In genomic region chr3:50263443-50264388, GRCh38 we compare ENCODE assay signal across 10 cellular contexts. TPM values are rescaled to one million over a fixed set of nuclear protein-coding genes. Genes with fewer than 3 reads are reported as not detected.
A peak's percentile ranks its signal among the peaks of the same experiment; 100 is the strongest.
DNase-seq lines count a peak whose midpoint lies in the region; ATAC-seq and TF ChIP-seq lines count a peak whose summit lies in the region.
"Had no signal": no experiment of that assay in that cellular context is flagged by ENCODE, and none has a peak within 500 bp of the region (broad histone marks: within the 10 kb centered on the region; RNA-seq: fewer than 3 reads in every experiment).

No MANE protein-coding gene starts in this region.

- 55 to 64% methylated on average over 6 of the region's 6 CpGs for WGBS in upper lobe of left lung, 2 donors

- H3K4me1 ChIP-seq in duodenal mucosa (ENCODE audit: control insufficient read depth in 1 of 2, insufficient read depth in 2 of 2, low read length in 2 of 2) (peaks cover 56 to 57% of the 10 kb centered on the region in 2 donors), upper lobe of left lung (peaks cover 66 to 86% (median 79%) of the 10 kb centered on the region in 4 donors)

- peaks cover 0 to 2% of the 10 kb centered on the region in 2 donors for H3K36me3 Mint-ChIP-seq in activated T-cell treated with anti-CD3 and anti-CD28 coated beads, Interleukin-2, amount 50 U/mL, for 72 hours (ENCODE audit: insufficient read depth in 2 of 2)
- H3K36me3 Mint-ChIP-seq in activated T-cell treated with anti-CD3 and anti-CD28 coated beads, Interleukin-2, amount 50 U/mL, for 4 hours (ENCODE audit: insufficient read depth): no peaks in the 10 kb centered on the region

- H3K9me2 ChIP-seq in neural cell (ENCODE audit: insufficient read depth, low read length): no peaks in the 10 kb centered on the region

- H3K4me3 Mint-ChIP-seq in activated T-cell treated with anti-CD3 and anti-CD28 coated beads, Interleukin-2, amount 50 U/mL, for 72 hours: no peak overlapping the region
- H3K4me3 Mint-ChIP-seq in activated T-cell treated with anti-CD3 and anti-CD28 coated beads, Interleukin-2, amount 50 U/mL, for 4 hours: no peak overlapping the region
- H3K4me3 Mint-ChIP-seq: activated T-helper 1 cell treated with anti-CD3 and anti-CD28 coated beads, Interleukin-12 subunit alpha, Interleukin-12 subunit beta, Interleukin-2, Interleukin-4 antibody, amounts not matched to agents 30 ng/mL and 10 ng/mL and 1 ng/mL, durations not matched to agents 14 hours and 24 hours and 36 hours; memory B cell had no signal

- H3K36me3 ChIP-seq in duodenal mucosa (ENCODE audit: control insufficient read depth in 1 of 2, insufficient read depth in 2 of 2, low read length in 2 of 2): no peaks in the 10 kb centered on the region
- H3K36me3 ChIP-seq in neural cell (ENCODE audit: insufficient read depth, low read length): no peaks in the 10 kb centered on the region
- H3K36me3 ChIP-seq in upper lobe of left lung: peaks cover 0 to 8% (median 2%) of the 10 kb centered on the region in 4 donors

- H3K4me2 ChIP-seq in neural cell (ENCODE audit: low read length): no peak overlapping the region

- no peaks in the 10 kb centered on the region for H3K9me3 ChIP-seq in duodenal mucosa (ENCODE audit: control insufficient read depth in 1 of 2, low read length in 2 of 2)
- H3K9me3 ChIP-seq in neural cell (ENCODE audit: low read length): no peaks in the 10 kb centered on the region
- no peaks in the 10 kb centered on the region for H3K9me3 ChIP-seq in upper lobe of left lung

- H2AFZ ChIP-seq in neural cell (ENCODE audit: low read depth, low read length): no peak overlapping the region

- H3K27ac Mint-ChIP-seq in activated T-cell treated with anti-CD3 and anti-CD28 coated beads, Interleukin-2, amount 50 U/mL, for 72 hours: peak overlapping the region; percentile 77
- H3K27ac Mint-ChIP-seq: activated T-helper 1 cell treated with anti-CD3 and anti-CD28 coated beads, Interleukin-12 subunit alpha, Interleukin-12 subunit beta, Interleukin-2, Interleukin-4 antibody, amounts not matched to agents 30 ng/mL and 10 ng/mL and 1 ng/mL, durations not matched to agents 14 hours and 24 hours and 36 hours; memory B cell had no signal

- no peak for TF ChIP-seq POLR2A in upper lobe of left lung (IDR thresholded peaks at IDR 0.05)

- H4K20me1 ChIP-seq in neural cell (ENCODE audit: insufficient read depth): no peaks in the 10 kb centered on the region

- peaks cover 24% of the 10 kb centered on the region for H3K27me3 Mint-ChIP-seq in activated T-cell treated with anti-CD3 and anti-CD28 coated beads, Interleukin-2, amount 50 U/mL, for 72 hours (ENCODE audit: low read depth)
- peaks cover 4% of the 10 kb centered on the region for H3K27me3 Mint-ChIP-seq in activated T-cell treated with anti-CD3 and anti-CD28 coated beads, Interleukin-2, amount 50 U/mL, for 4 hours (ENCODE audit: low read depth)

- peaks cover 11% of the 10 kb centered on the region for H3K4me1 Mint-ChIP-seq in activated T-cell treated with anti-CD3 and anti-CD28 coated beads, Interleukin-2, amount 50 U/mL, for 72 hours (ENCODE audit: low read depth)
- H3K4me1 Mint-ChIP-seq in activated T-cell treated with anti-CD3 and anti-CD28 coated beads, Interleukin-2, amount 50 U/mL, for 4 hours (ENCODE audit: low read depth): peaks cover 5% of the 10 kb centered on the region

- H3K4me3 ChIP-seq in duodenal mucosa (ENCODE audit: low read depth in 1 of 2, low read length in 2 of 2): no peak overlapping the region
- no peak overlapping the region for H3K4me3 ChIP-seq in neural cell (ENCODE audit: low read length)
- H3K4me3 ChIP-seq in upper lobe of left lung: no peak overlapping the region

- TF ChIP-seq CTCF in neural cell (IDR thresholded peaks at IDR 0.05; ENCODE audit: poor library complexity, severe bottlenecking): no peak
- no peak for TF ChIP-seq CTCF in upper lobe of left lung (IDR thresholded peaks at IDR 0.05)

- DNase-seq in activated T-cell treated with anti-CD3 and anti-CD28 coated beads, Interleukin-2, amount 50 U/mL, for 72 hours: no peak
- no peak for DNase-seq in activated T-cell treated with anti-CD3 and anti-CD28 coated beads, Interleukin-2, amount 50 U/mL, for 4 hours
- no peak for DNase-seq in upper lobe of left lung
- no peak for DNase-seq in RKO (ENCODE audit: low spot score)

- no peak for ATAC-seq in activated T-cell treated with anti-CD3 and anti-CD28 coated beads, Interleukin-2, amount 50 U/mL, for 72 hours (replicated peaks in 1 of 2)
- no peak for ATAC-seq in activated T-cell treated with anti-CD3 and anti-CD28 coated beads, Interleukin-2, amount 50 U/mL, for 4 hours
- ATAC-seq in upper lobe of left lung (ENCODE audit: low FRiP score in 2 of 2): no peak
- ATAC-seq in esophagus mucosa: no peak
- no peak for ATAC-seq in HG02798 (IDR thresholded peaks at IDR 0.05; ENCODE audit: poor library complexity, unreplicated experiment)

- no peaks in the 10 kb centered on the region for H3K9me3 Mint-ChIP-seq in activated T-cell treated with anti-CD3 and anti-CD28 coated beads, Interleukin-2, amount 50 U/mL, for 72 hours
- no peaks in the 10 kb centered on the region for H3K9me3 Mint-ChIP-seq in activated T-cell treated with anti-CD3 and anti-CD28 coated beads, Interleukin-2, amount 50 U/mL, for 4 hours
- H3K9me3 Mint-ChIP-seq: activated T-helper 1 cell treated with anti-CD3 and anti-CD28 coated beads, Interleukin-12 subunit alpha, Interleukin-12 subunit beta, Interleukin-2, Interleukin-4 antibody, amounts not matched to agents 30 ng/mL and 10 ng/mL and 1 ng/mL, durations not matched to agents 14 hours and 24 hours and 36 hours; memory B cell had no signal

- H3F3A ChIP-seq in neural cell (ENCODE audit: insufficient read depth, low read length, poor library complexity, severe bottlenecking): peaks cover 5% of the 10 kb centered on the region

- TF ChIP-seq EP300 in neural cell (conservative IDR thresholded peaks at IDR 0.05; ENCODE audit: poor library complexity, severe bottlenecking) (no peak), upper lobe of left lung (IDR thresholded peaks at IDR 0.05) (no peak)

- H3K79me2 ChIP-seq in neural cell (replicated peaks; ENCODE audit: insufficient read depth, low read length): no peaks in the 10 kb centered on the region

- no peak for TF ChIP-seq RAD21 in neural cell (conservative IDR thresholded peaks at IDR 0.05)

- H3K27ac ChIP-seq in duodenal mucosa (ENCODE audit: low read depth, low read length) (peak overlapping the region; percentile 54), neural cell (ENCODE audit: low read length) (peak overlapping the region; percentile 37), upper lobe of left lung (peak overlapping the region; percentile 84 to 98 (median 96))

- H3K9ac ChIP-seq in duodenal mucosa (ENCODE audit: low read depth in 1 of 2, low read length in 2 of 2) (peak overlapping the region in 1 of 2 donors; percentile 20), neural cell (ENCODE audit: low read length) (peak overlapping the region; percentile 47)

- no peaks in the 10 kb centered on the region for H3K27me3 ChIP-seq in duodenal mucosa (ENCODE audit: control insufficient read depth in 1 of 2, insufficient read depth in 2 of 2, low read length in 2 of 2)
- no peaks in the 10 kb centered on the region for H3K27me3 ChIP-seq in neural cell (ENCODE audit: insufficient read depth, low read depth, low read length)
- H3K27me3 ChIP-seq in upper lobe of left lung: no peaks in the 10 kb centered on the region

TF ChIP-seq in neural cell, 6 proteins besides CTCF, POLR2A, EP300 and RAD21:
- TF ChIP-seq MXI1 (conservative IDR thresholded peaks at IDR 0.05; ENCODE audit: poor library complexity, severe bottlenecking) (no peak), POLR2AphosphoS5 (IDR thresholded peaks at IDR 0.05) (peak; percentile 1)

RNA-seq across cellular contexts. Expression of gene SEMA3B, which starts 5.2 kb away (rescaled TPM):
- 1 to 10 TPM; 1.9 to 3.3 TPM for total RNA-seq in activated T-cell treated with anti-CD3 and anti-CD28 coated beads, Interleukin-2, amount 50 U/mL, for 72 hours
- under 1 TPM; 0.35 to 0.55 (median 0.52) TPM for total RNA-seq in activated T-cell treated with anti-CD3 and anti-CD28 coated beads, Interleukin-2, amount 50 U/mL, for 4 hours
- polyA plus RNA-seq in neural cell: 7.8 and 9.6 TPM in 2 replicates
- 2.2 and 3.4 TPM in 2 replicates for polyA minus RNA-seq in neural cell
- total RNA-seq in upper lobe of left lung: 100 to 1,000 TPM in 5 of 6 donors, 10 to 100 TPM in 1; 98.3 to 242 (median 122) TPM
- total RNA-seq in esophagus mucosa: 2.4 TPM

RNA-seq across cellular contexts. Expression of gene LSMEM2, which starts 15.2 kb away (rescaled TPM):
- total RNA-seq in activated T-cell treated with anti-CD3 and anti-CD28 coated beads, Interleukin-2, amount 50 U/mL, for 72 hours: under 1 TPM in 1 of 2 donors, not detected in 1; 0.26 TPM
- under 1 TPM in 1 of 3 donors, not detected in 2; 0.13 TPM for total RNA-seq in activated T-cell treated with anti-CD3 and anti-CD28 coated beads, Interleukin-2, amount 50 U/mL, for 4 hours
- not detected in 2 replicates for polyA plus RNA-seq in neural cell
- polyA minus RNA-seq in neural cell: not detected in 2 replicates
- under 1 TPM in 2 of 6 donors, not detected in 4; 0.14 to 0.59 TPM for total RNA-seq in upper lobe of left lung
- not detected for total RNA-seq in esophagus mucosa
- total RNA-seq: activated T-helper 1 cell treated with anti-CD3 and anti-CD28 coated beads, Interleukin-12 subunit alpha, Interleukin-12 subunit beta, Interleukin-2, Interleukin-4 antibody, amounts not matched to agents 30 ng/mL and 10 ng/mL and 1 ng/mL, durations not matched to agents 14 hours and 24 hours and 36 hours had no signal

RNA-seq across cellular contexts. Expression of gene GNAI2, which starts 27.7 kb away (rescaled TPM):
- total RNA-seq in activated T-cell treated with anti-CD3 and anti-CD28 coated beads, Interleukin-2, amount 50 U/mL, for 72 hours: 100 to 1,000 TPM; 263 to 272 TPM
- 100 to 1,000 TPM; 160 to 175 (median 172) TPM for total RNA-seq in activated T-cell treated with anti-CD3 and anti-CD28 coated beads, Interleukin-2, amount 50 U/mL, for 4 hours
- 81.6 and 101 TPM in 2 replicates for polyA plus RNA-seq in neural cell
- 79.0 and 79.4 TPM in 2 replicates for polyA minus RNA-seq in neural cell
- 100 to 1,000 TPM; 191 to 440 (median 295) TPM for total RNA-seq in upper lobe of left lung
- 92.0 TPM for total RNA-seq in esophagus mucosa

RNA-seq across cellular contexts. Expression of gene IFRD2, which starts 28.5 kb away (rescaled TPM):
- 10 to 100 TPM; 56.3 to 62.1 TPM for total RNA-seq in activated T-cell treated with anti-CD3 and anti-CD28 coated beads, Interleukin-2, amount 50 U/mL, for 72 hours
- total RNA-seq in activated T-cell treated with anti-CD3 and anti-CD28 coated beads, Interleukin-2, amount 50 U/mL, for 4 hours: 100 to 1,000 TPM; 339 to 366 (median 341) TPM
- 41.8 and 76.4 TPM in 2 replicates for polyA plus RNA-seq in neural cell
- 10.1 and 21.4 TPM in 2 replicates for polyA minus RNA-seq in neural cell
- total RNA-seq in upper lobe of left lung: 100 to 1,000 TPM in 2 of 6 donors, 10 to 100 TPM in 4; 45.4 to 126 (median 77.5) TPM
- 65.8 TPM for total RNA-seq in esophagus mucosa

RNA-seq across cellular contexts. Expression of gene HYAL3, which starts 35.5 kb away (rescaled TPM):
- total RNA-seq in activated T-cell treated with anti-CD3 and anti-CD28 coated beads, Interleukin-2, amount 50 U/mL, for 72 hours: 1 to 10 TPM; 6.7 to 7.1 TPM
- total RNA-seq in activated T-cell treated with anti-CD3 and anti-CD28 coated beads, Interleukin-2, amount 50 U/mL, for 4 hours: 10 to 100 TPM in 1 of 3 donors, 1 to 10 TPM in 2; 4.9 to 10.3 (median 7.2) TPM
- 8.8 and 9.1 TPM in 2 replicates for polyA plus RNA-seq in neural cell
- 2.7 and 6.1 TPM in 2 replicates for polyA minus RNA-seq in neural cell
- 1 to 10 TPM in 5 of 6 donors, under 1 TPM in 1; 0.33 to 5.7 (median 3.1) TPM for total RNA-seq in upper lobe of left lung
- 4.8 TPM for total RNA-seq in esophagus mucosa

Comparison
In these comparisons a context has a peak if more than half of its experiments do, and no peak if none do; other contexts are left out.
1. H3K27ac ChIP-seq: peak in every context shown above with its lines; median percentile 96 in upper lobe of left lung; 54 in duodenal mucosa; 37 in neural cell.
2. RNA of gene SEMA3B, which starts 5.2 kb away (total RNA-seq): 98.3 to 242 TPM in upper lobe of left lung; 1.9 to 3.3 TPM in activated T-cell treated with anti-CD3 and anti-CD28 coated beads, Interleukin-2, amount 50 U/mL, for 72 hours, 2.4 TPM in esophagus mucosa (single experiment) and 0.35 to 0.55 TPM in activated T-cell treated with anti-CD3 and anti-CD28 coated beads, Interleukin-2, amount 50 U/mL, for 4 hours; every median in the first group is over 10 times any median in the second.